18 cellular contexts compared by ENCODE assay signal in genomic region chr12:108930155-108930554, GRCh38. TPM values are rescaled to one million over a fixed set of nuclear protein-coding genes. Genes with fewer than 3 reads are reported as not detected.
DNase-seq lines count a peak whose midpoint lies in the region; ATAC-seq and TF ChIP-seq lines count a peak whose summit lies in the region.
"Had no signal": no experiment of that assay in that cellular context is flagged by ENCODE, and none has a peak within 500 bp of the region (broad histone marks: within the 10 kb centered on the region; RNA-seq: fewer than 3 reads in every experiment).

No MANE protein-coding gene starts in this region.

- intact Hi-C loops in breast epithelium (cut with DNase I; ENCODE audit: low total_unique reads) = no loop called here

- H2BK15ac ChIP-seq in H9 (ENCODE audit: low read depth, low read length) = no peak overlapping the region

- no peak overlapping the region for H3K18ac ChIP-seq in H9 (ENCODE audit: insufficient read length, low read depth, low read length)

- WGBS in H9 (ENCODE audit: extremely low coverage, insufficient read length, low lambda C conversion rate) = no CpG with 5 or more reads among the region's 5 CpGs

- TF ChIP-seq POLR2A in breast epithelium (IDR thresholded peaks at IDR 0.05) = no peak

- TF ChIP-seq CTCF in RWPE1 (conservative IDR thresholded peaks at IDR 0.05; ENCODE audit: low read depth) = no peak
- TF ChIP-seq CTCF in breast epithelium (IDR thresholded peaks at IDR 0.05) = no peak
- no peak for TF ChIP-seq CTCF in H9 (conservative IDR thresholded peaks at IDR 0.05)

- H3K23ac ChIP-seq in H9 (ENCODE audit: insufficient read length, low read depth, low read length) = no peak overlapping the region

- H3K56ac ChIP-seq in H9 (ENCODE audit: insufficient read length, low read depth, low read length) = no peak overlapping the region

- H3K23me2 ChIP-seq in H9 (ENCODE audit: insufficient read length, low read depth, low read length, poor library complexity, severe bottlenecking) = no peaks in the 10 kb centered on the region

- no peak overlapping the region for H3T11ph ChIP-seq in H9 (ENCODE audit: low read length)

- no peak overlapping the region for H4K8ac ChIP-seq in H9 (replicated peaks; ENCODE audit: insufficient read length, low read depth, low read length)

- H2BK5ac ChIP-seq in H9 (ENCODE audit: insufficient read length, low read length) = no peak overlapping the region

- no peak overlapping the region for H3K14ac ChIP-seq in H9 (ENCODE audit: insufficient read depth, low read length)

- H3K4me1 ChIP-seq in breast epithelium (no peaks in the 10 kb centered on the region), H9 (ENCODE audit: insufficient read depth, low read length) (no peaks in the 10 kb centered on the region; the same call in 1 of the 2 replicates)

- no peaks in the 10 kb centered on the region for H3K36me3 Mint-ChIP-seq in stimulated activated memory B cell treated with anti-CD40 and anti-IgM and Interleukin-4, amounts not matched to agents 10 μg/mL and 1 μg/mL and 100 μg/mL, for 72 hours
- no peaks in the 10 kb centered on the region for H3K36me3 Mint-ChIP-seq in H9 (ENCODE audit: insufficient read depth in 1 of 3, low read depth in 3 of 3)
- H3K36me3 Mint-ChIP-seq: CD4-positive, alpha-beta memory T cell; type B pancreatic cell had no signal

- peak overlapping the region; percentile 46 for H3K27ac Mint-ChIP-seq in stimulated activated memory B cell treated with anti-CD40 and anti-IgM and Interleukin-4, amounts not matched to agents 10 μg/mL and 1 μg/mL and 100 μg/mL, for 72 hours
- no peak overlapping the region for H3K27ac Mint-ChIP-seq in H9
- H3K27ac Mint-ChIP-seq: CD4-positive, alpha-beta memory T cell; HFFc6; type B pancreatic cell had no signal

- peak; percentile 21 for DNase-seq in GM19238 (ENCODE audit: insufficient read length, low spot score)
- DNase-seq in cerebellar cortex (ENCODE audit: low spot score) = peak; percentile 35
- DNase-seq in RWPE1 (ENCODE audit: low spot score) = no peak
- no peak for DNase-seq in HuH-7 (ENCODE audit: low spot score)
- no peak for DNase-seq in breast epithelium (ENCODE audit: low spot score in 2 of 2)
- no peak for DNase-seq in H9
- DNase-seq: activated naive CD4-positive, alpha-beta T cell treated with Interleukin-2 at 50 U/mL for 16 hours; CD4-positive, alpha-beta memory T cell; cerebellar nuclear complex; GDM1; HFFc6; NCI-H226 had no signal

- H3K27ac ChIP-seq in RWPE1 (no peak overlapping the region), breast epithelium (no peak overlapping the region), H9 (ENCODE audit: insufficient read length, low read depth, low read length) (no peak overlapping the region)

- no peak overlapping the region for H4K91ac ChIP-seq in H9 (ENCODE audit: insufficient read length, low read depth, low read length)

- CTCF ChIA-PET in RWPE1 (lab: Yijun Ruan, JAX) = no interaction called here

- no peaks in the 10 kb centered on the region for H3K79me2 ChIP-seq in H9 (ENCODE audit: insufficient read depth, low read length)

- no peaks in the 10 kb centered on the region for H4K20me1 ChIP-seq in H9 (ENCODE audit: control insufficient read depth, insufficient read depth, insufficient read length)

- no peak overlapping the region for H4K5ac ChIP-seq in H9 (ENCODE audit: insufficient read length, low read depth, low read length)

- no peaks in the 10 kb centered on the region for H3K27me3 Mint-ChIP-seq in stimulated activated memory B cell treated with anti-CD40 and anti-IgM and Interleukin-4, amounts not matched to agents 10 μg/mL and 1 μg/mL and 100 μg/mL, for 72 hours
- H3K27me3 Mint-ChIP-seq in H9 (ENCODE audit: low read depth) = peaks cover 5% of the 10 kb centered on the region

- H2BK120ac ChIP-seq in H9 (ENCODE audit: low read depth, low read length, poor library complexity, severe bottlenecking) = no peak overlapping the region

- POLR2A ChIA-PET in RWPE1 (lab: Yijun Ruan, JAX; ENCODE audit: low non-redundant PET) = no interaction called here

- ATAC-seq in HG02798 (IDR thresholded peaks at IDR 0.05; ENCODE audit: poor library complexity, unreplicated experiment) = peak; percentile 58
- ATAC-seq in stimulated activated memory B cell treated with anti-CD40 and anti-IgM and Interleukin-4, amounts not matched to agents 10 μg/mL and 1 μg/mL and 100 μg/mL, for 72 hours = peak; percentile 84
- ATAC-seq: esophagus mucosa had no signal

- H2AFZ ChIP-seq in H9 (ENCODE audit: low read length) = no peak overlapping the region

- H3K27me3 ChIP-seq in breast epithelium (no peaks in the 10 kb centered on the region), H9 (ENCODE audit: insufficient read depth, low read length) (no peaks in the 10 kb centered on the region)

- no peak overlapping the region for H3K4me3 ChIP-seq in breast epithelium
- H3K4me3 ChIP-seq: lung had no signal

- no peaks in the 10 kb centered on the region for H3K79me1 ChIP-seq in H9 (ENCODE audit: insufficient read depth, low read depth, low read length, poor library complexity, severe bottlenecking)

- no peak overlapping the region for H2BK12ac ChIP-seq in H9 (ENCODE audit: insufficient read length, low read depth, low read length)

- H3K4me1 Mint-ChIP-seq in stimulated activated memory B cell treated with anti-CD40 and anti-IgM and Interleukin-4, amounts not matched to agents 10 μg/mL and 1 μg/mL and 100 μg/mL, for 72 hours = peaks cover 26% of the 10 kb centered on the region
- H3K4me1 Mint-ChIP-seq in H9 = peaks cover 8% of the 10 kb centered on the region in 2 experiments
- H3K4me1 Mint-ChIP-seq: CD4-positive, alpha-beta memory T cell had no signal

- peaks cover 6% of the 10 kb centered on the region for H3K9me3 Mint-ChIP-seq in stimulated activated memory B cell treated with anti-CD40 and anti-IgM and Interleukin-4, amounts not matched to agents 10 μg/mL and 1 μg/mL and 100 μg/mL, for 72 hours
- peaks cover 2 to 4% of the 10 kb centered on the region in 2 experiments; a peak in 2 of 5 replicates for H3K9me3 Mint-ChIP-seq in H9
- H3K9me3 Mint-ChIP-seq: HFFc6 had no signal

- H3K9me3 ChIP-seq in breast epithelium (peaks cover 0 to 8% of the 10 kb centered on the region in 2 donors), H9 (ENCODE audit: control insufficient read depth, low read depth, low read length) (no peaks in the 10 kb centered on the region)

- no peak overlapping the region for H2BK20ac ChIP-seq in H9 (ENCODE audit: low read depth, low read length, poor library complexity, severe bottlenecking)

- no peak overlapping the region for H3K4ac ChIP-seq in H9 (ENCODE audit: low read depth, low read length)

- H3K4me3 Mint-ChIP-seq in stimulated activated memory B cell treated with anti-CD40 and anti-IgM and Interleukin-4, amounts not matched to agents 10 μg/mL and 1 μg/mL and 100 μg/mL, for 72 hours = no peak overlapping the region
- no peak overlapping the region for H3K4me3 Mint-ChIP-seq in H9
- H3K4me3 Mint-ChIP-seq: CD4-positive, alpha-beta memory T cell; HFFc6; type B pancreatic cell had no signal

- no peak overlapping the region for H3K9ac ChIP-seq in H9 (ENCODE audit: extremely low read depth, insufficient read length, low read length)

- H3K36me3 ChIP-seq in breast epithelium = no peaks in the 10 kb centered on the region

- H2AK5ac ChIP-seq in H9 (ENCODE audit: insufficient read length, low read length) = no peak overlapping the region

- no peak overlapping the region for H3K4me2 ChIP-seq in H9 (ENCODE audit: insufficient read depth, insufficient read length, low read length)

RNA-seq across cellular contexts. Expression of gene DAO, which starts 50.3 kb away (rescaled TPM):
- total RNA-seq in breast epithelium (not detected), H9 (2021) (not detected in 2 replicates)
- total RNA-seq: CD4-positive, alpha-beta memory T cell; esophagus mucosa; HFFc6; lung; osteocyte had no signal

Comparison
In these comparisons a context has a peak if more than half of its experiments do, and no peak if none do; other contexts are left out.
1. DNase-seq: peak in GM19238 (single experiment) and cerebellar cortex (single experiment); none in RWPE1 (single experiment), HuH-7 (single experiment), breast epithelium (0 of 2) and H9 (single experiment).